Comparison of ENCODE assay signal across 20 cellular contexts in genomic region chr12:19465711-19466110, GRCh38.
"Had no signal": no experiment of that assay in that cellular context is flagged by ENCODE, and none has a peak within 500 bp of the region (broad histone marks: within the 10 kb centered on the region; RNA-seq: fewer than 3 reads in every experiment).

No MANE protein-coding gene starts in this region.

- H3K27ac ChIP-seq: heart left ventricle, neutrophil, sigmoid colon, skin epidermis, stomach had no signal

- H3K27ac Mint-ChIP-seq: dendritic cell treated with granulocyte-macrophage colony-stimulating factor and Interleukin-4, amounts not matched to agents 40 ng/mL and 50 ng/mL, for 4 days; type B pancreatic cell had no signal

- H3K4me3 Mint-ChIP-seq: dendritic cell treated with granulocyte-macrophage colony-stimulating factor and Interleukin-4, amounts not matched to agents 40 ng/mL and 50 ng/mL, for 4 days; naive B cell; nephron; type B pancreatic cell had no signal

- ATAC-seq: esophagus mucosa, heart left ventricle had no signal

- H3K27me3 ChIP-seq: heart left ventricle, neutrophil, sigmoid colon, stomach had no signal

- H3K9me3 ChIP-seq: heart left ventricle, neutrophil, sigmoid colon, stomach had no signal

- FAIRE-seq: colon, frontal cortex, urothelium cell line had no signal

- H3K27me3 Mint-ChIP-seq: dendritic cell treated with granulocyte-macrophage colony-stimulating factor and Interleukin-4, amounts not matched to agents 40 ng/mL and 50 ng/mL, for 4 days; naive B cell; type B pancreatic cell had no signal

- H3K9me3 Mint-ChIP-seq: dendritic cell treated with granulocyte-macrophage colony-stimulating factor and Interleukin-4, amounts not matched to agents 40 ng/mL and 50 ng/mL, for 4 days; naive B cell; nephron; type B pancreatic cell had no signal

- H3K4me3 ChIP-seq: heart left ventricle, sigmoid colon, skin epidermis, stomach had no signal

- DNase-seq: heart left ventricle; hippocampal formation; mesendoderm; naive B cell; posterior cingulate gyrus; sigmoid colon; stimulated activated CD4-positive, alpha-beta T cell treated with anti-CD3 and anti-CD28 coated beads, Interleukin-2, amount 100 ng/mL, for 24 hours; stimulated activated CD4-positive, alpha-beta T cell treated with anti-CD3 and anti-CD28 coated beads, Interleukin-4, amount 100 ng/mL, for 4 hours; stimulated activated naive CD4-positive, alpha-beta T cell; stomach; substantia nigra had no signal
